2 cellular contexts compared by ENCODE assay signal in the genomic region with DNA sequence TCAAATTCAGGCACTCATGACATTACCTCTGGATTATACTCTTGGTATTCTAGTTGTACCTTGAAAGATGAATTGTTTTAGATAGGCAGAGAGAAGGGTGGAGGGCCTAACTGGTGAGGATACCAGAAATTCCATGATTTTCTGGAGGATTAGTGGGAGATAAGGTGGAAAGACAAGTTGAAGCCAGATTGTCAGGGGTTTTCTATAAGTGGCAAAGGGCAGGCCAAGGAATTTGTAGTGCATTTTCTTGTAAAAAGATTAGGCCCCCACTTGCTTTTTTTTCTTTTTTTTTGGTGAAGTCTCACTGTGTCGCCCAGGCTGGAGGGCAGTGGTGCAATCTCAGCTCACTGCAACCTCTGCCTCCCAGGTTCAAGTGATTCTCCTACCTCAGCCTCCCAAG.
TF ChIP-seq lines count a peak whose summit lies in the region.

No MANE protein-coding gene starts in this region.

TF ChIP-seq in GM23338, 12 proteins besides CTCF, POLR2A, EP300 and RAD21:
- no peak for TF ChIP-seq EZH2phosphoT487 (IDR thresholded peaks at IDR 0.05; ENCODE audit: unreplicated experiment)
- TF ChIP-seq, protein P1, sequence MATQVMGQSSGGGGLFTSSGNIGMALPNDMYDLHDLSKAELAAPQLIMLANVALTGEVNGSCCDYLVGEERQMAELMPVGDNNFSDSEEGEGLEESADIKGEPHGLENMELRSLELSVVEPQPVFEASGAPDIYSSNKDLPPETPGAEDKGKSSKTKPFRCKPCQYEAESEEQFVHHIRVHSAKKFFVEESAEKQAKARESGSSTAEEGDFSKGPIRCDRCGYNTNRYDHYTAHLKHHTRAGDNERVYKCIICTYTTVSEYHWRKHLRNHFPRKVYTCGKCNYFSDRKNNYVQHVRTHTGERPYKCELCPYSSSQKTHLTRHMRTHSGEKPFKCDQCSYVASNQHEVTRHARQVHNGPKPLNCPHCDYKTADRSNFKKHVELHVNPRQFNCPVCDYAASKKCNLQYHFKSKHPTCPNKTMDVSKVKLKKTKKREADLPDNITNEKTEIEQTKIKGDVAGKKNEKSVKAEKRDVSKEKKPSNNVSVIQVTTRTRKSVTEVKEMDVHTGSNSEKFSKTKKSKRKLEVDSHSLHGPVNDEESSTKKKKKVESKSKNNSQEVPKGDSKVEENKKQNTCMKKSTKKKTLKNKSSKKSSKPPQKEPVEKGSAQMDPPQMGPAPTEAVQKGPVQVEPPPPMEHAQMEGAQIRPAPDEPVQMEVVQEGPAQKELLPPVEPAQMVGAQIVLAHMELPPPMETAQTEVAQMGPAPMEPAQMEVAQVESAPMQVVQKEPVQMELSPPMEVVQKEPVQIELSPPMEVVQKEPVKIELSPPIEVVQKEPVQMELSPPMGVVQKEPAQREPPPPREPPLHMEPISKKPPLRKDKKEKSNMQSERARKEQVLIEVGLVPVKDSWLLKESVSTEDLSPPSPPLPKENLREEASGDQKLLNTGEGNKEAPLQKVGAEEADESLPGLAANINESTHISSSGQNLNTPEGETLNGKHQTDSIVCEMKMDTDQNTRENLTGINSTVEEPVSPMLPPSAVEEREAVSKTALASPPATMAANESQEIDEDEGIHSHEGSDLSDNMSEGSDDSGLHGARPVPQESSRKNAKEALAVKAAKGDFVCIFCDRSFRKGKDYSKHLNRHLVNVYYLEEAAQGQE (IDR thresholded peaks at IDR 0.05; ENCODE audit: unreplicated experiment) = no peak
- TF ChIP-seq ZNF331 (CRISPR knock-in tag; IDR thresholded peaks at IDR 0.05; ENCODE audit: low read depth) = no peak
- no peak for TF ChIP-seq CREB1 (CRISPR knock-in tag; IDR thresholded peaks at IDR 0.05; ENCODE audit: low read depth)
- TF ChIP-seq ETS1 (IDR thresholded peaks at IDR 0.05) = no peak
- TF ChIP-seq EZH2 (IDR thresholded peaks at IDR 0.05; ENCODE audit: low read depth, unreplicated experiment) = no peak
- no peak for TF ChIP-seq NANOG (IDR thresholded peaks at IDR 0.05; ENCODE audit: borderline replicate concordance)
- TF ChIP-seq, protein P2, sequence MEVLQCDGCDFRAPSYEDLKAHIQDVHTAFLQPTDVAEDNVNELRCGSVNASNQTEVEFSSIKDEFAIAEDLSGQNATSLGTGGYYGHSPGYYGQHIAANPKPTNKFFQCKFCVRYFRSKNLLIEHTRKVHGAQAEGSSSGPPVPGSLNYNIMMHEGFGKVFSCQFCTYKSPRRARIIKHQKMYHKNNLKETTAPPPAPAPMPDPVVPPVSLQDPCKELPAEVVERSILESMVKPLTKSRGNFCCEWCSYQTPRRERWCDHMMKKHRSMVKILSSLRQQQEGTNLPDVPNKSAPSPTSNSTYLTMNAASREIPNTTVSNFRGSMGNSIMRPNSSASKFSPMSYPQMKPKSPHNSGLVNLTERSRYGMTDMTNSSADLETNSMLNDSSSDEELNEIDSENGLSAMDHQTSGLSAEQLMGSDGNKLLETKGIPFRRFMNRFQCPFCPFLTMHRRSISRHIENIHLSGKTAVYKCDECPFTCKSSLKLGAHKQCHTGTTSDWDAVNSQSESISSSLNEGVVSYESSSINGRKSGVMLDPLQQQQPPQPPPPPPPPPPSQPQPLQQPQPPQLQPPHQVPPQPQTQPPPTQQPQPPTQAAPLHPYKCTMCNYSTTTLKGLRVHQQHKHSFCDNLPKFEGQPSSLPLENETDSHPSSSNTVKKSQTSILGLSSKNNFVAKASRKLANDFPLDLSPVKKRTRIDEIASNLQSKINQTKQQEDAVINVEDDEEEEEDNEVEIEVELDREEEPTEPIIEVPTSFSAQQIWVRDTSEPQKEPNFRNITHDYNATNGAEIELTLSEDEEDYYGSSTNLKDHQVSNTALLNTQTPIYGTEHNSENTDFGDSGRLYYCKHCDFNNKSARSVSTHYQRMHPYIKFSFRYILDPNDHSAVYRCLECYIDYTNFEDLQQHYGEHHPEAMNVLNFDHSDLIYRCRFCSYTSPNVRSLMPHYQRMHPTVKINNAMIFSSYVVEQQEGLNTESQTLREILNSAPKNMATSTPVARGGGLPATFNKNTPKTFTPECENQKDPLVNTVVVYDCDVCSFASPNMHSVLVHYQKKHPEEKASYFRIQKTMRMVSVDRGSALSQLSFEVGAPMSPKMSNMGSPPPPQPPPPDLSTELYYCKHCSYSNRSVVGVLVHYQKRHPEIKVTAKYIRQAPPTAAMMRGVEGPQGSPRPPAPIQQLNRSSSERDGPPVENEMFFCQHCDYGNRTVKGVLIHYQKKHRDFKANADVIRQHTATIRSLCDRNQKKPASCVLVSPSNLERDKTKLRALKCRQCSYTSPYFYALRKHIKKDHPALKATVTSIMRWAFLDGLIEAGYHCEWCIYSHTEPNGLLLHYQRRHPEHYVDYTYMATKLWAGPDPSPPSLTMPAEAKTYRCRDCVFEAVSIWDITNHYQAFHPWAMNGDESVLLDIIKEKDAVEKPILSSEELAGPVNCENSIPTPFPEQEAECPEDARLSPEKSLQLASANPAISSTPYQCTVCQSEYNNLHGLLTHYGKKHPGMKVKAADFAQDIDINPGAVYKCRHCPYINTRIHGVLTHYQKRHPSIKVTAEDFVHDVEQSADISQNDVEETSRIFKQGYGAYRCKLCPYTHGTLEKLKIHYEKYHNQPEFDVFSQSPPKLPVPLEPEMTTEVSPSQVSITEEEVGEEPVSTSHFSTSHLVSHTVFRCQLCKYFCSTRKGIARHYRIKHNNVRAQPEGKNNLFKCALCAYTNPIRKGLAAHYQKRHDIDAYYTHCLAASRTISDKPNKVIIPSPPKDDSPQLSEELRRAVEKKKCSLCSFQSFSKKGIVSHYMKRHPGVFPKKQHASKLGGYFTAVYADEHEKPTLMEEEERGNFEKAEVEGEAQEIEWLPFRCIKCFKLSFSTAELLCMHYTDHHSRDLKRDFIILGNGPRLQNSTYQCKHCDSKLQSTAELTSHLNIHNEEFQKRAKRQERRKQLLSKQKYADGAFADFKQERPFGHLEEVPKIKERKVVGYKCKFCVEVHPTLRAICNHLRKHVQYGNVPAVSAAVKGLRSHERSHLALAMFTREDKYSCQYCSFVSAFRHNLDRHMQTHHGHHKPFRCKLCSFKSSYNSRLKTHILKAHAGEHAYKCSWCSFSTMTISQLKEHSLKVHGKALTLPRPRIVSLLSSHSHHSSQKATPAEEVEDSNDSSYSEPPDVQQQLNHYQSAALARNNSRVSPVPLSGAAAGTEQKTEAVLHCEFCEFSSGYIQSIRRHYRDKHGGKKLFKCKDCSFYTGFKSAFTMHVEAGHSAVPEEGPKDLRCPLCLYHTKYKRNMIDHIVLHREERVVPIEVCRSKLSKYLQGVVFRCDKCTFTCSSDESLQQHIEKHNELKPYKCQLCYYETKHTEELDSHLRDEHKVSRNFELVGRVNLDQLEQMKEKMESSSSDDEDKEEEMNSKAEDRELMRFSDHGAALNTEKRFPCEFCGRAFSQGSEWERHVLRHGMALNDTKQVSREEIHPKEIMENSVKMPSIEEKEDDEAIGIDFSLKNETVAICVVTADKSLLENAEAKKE (CRISPR knock-in tag; IDR thresholded peaks at IDR 0.05) = no peak

TF ChIP-seq in H1, 55 proteins besides CTCF, POLR2A, EP300 and RAD21:
- no peak for TF ChIP-seq RBBP5 (IDR thresholded peaks at IDR 0.05; ENCODE audit: borderline replicate concordance, low read depth, low read length)
- no peak for TF ChIP-seq KDM1A (IDR thresholded peaks at IDR 0.05; ENCODE audit: borderline replicate concordance, low read length)
- TF ChIP-seq, protein P3, sequence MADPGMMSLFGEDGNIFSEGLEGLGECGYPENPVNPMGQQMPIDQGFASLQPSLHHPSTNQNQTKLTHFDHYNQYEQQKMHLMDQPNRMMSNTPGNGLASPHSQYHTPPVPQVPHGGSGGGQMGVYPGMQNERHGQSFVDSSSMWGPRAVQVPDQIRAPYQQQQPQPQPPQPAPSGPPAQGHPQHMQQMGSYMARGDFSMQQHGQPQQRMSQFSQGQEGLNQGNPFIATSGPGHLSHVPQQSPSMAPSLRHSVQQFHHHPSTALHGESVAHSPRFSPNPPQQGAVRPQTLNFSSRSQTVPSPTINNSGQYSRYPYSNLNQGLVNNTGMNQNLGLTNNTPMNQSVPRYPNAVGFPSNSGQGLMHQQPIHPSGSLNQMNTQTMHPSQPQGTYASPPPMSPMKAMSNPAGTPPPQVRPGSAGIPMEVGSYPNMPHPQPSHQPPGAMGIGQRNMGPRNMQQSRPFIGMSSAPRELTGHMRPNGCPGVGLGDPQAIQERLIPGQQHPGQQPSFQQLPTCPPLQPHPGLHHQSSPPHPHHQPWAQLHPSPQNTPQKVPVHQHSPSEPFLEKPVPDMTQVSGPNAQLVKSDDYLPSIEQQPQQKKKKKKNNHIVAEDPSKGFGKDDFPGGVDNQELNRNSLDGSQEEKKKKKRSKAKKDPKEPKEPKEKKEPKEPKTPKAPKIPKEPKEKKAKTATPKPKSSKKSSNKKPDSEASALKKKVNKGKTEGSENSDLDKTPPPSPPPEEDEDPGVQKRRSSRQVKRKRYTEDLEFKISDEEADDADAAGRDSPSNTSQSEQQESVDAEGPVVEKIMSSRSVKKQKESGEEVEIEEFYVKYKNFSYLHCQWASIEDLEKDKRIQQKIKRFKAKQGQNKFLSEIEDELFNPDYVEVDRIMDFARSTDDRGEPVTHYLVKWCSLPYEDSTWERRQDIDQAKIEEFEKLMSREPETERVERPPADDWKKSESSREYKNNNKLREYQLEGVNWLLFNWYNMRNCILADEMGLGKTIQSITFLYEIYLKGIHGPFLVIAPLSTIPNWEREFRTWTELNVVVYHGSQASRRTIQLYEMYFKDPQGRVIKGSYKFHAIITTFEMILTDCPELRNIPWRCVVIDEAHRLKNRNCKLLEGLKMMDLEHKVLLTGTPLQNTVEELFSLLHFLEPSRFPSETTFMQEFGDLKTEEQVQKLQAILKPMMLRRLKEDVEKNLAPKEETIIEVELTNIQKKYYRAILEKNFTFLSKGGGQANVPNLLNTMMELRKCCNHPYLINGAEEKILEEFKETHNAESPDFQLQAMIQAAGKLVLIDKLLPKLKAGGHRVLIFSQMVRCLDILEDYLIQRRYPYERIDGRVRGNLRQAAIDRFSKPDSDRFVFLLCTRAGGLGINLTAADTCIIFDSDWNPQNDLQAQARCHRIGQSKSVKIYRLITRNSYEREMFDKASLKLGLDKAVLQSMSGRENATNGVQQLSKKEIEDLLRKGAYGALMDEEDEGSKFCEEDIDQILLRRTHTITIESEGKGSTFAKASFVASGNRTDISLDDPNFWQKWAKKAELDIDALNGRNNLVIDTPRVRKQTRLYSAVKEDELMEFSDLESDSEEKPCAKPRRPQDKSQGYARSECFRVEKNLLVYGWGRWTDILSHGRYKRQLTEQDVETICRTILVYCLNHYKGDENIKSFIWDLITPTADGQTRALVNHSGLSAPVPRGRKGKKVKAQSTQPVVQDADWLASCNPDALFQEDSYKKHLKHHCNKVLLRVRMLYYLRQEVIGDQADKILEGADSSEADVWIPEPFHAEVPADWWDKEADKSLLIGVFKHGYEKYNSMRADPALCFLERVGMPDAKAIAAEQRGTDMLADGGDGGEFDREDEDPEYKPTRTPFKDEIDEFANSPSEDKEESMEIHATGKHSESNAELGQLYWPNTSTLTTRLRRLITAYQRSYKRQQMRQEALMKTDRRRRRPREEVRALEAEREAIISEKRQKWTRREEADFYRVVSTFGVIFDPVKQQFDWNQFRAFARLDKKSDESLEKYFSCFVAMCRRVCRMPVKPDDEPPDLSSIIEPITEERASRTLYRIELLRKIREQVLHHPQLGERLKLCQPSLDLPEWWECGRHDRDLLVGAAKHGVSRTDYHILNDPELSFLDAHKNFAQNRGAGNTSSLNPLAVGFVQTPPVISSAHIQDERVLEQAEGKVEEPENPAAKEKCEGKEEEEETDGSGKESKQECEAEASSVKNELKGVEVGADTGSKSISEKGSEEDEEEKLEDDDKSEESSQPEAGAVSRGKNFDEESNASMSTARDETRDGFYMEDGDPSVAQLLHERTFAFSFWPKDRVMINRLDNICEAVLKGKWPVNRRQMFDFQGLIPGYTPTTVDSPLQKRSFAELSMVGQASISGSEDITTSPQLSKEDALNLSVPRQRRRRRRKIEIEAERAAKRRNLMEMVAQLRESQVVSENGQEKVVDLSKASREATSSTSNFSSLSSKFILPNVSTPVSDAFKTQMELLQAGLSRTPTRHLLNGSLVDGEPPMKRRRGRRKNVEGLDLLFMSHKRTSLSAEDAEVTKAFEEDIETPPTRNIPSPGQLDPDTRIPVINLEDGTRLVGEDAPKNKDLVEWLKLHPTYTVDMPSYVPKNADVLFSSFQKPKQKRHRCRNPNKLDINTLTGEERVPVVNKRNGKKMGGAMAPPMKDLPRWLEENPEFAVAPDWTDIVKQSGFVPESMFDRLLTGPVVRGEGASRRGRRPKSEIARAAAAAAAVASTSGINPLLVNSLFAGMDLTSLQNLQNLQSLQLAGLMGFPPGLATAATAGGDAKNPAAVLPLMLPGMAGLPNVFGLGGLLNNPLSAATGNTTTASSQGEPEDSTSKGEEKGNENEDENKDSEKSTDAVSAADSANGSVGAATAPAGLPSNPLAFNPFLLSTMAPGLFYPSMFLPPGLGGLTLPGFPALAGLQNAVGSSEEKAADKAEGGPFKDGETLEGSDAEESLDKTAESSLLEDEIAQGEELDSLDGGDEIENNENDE (IDR thresholded peaks at IDR 0.05; ENCODE audit: insufficient replicate concordance, low read length) = no peak
- TF ChIP-seq ZNF274 (IDR thresholded peaks at IDR 0.05; ENCODE audit: borderline replicate concordance, extremely low read depth, low read length) = no peak
- TF ChIP-seq, protein P4, sequence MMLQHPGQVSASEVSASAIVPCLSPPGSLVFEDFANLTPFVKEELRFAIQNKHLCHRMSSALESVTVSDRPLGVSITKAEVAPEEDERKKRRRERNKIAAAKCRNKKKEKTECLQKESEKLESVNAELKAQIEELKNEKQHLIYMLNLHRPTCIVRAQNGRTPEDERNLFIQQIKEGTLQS (IDR thresholded peaks at IDR 0.05; ENCODE audit: insufficient read depth, low read depth, low read length) = no peak
- no peak for TF ChIP-seq CBX5 (IDR thresholded peaks at IDR 0.05; ENCODE audit: low read depth, low read length)
TF ChIP-seq in H1: peak in this region for 0.
